In genomic region chr1:38964140-38964548, GRCh38 we compare ENCODE assay signal across 11 cellular contexts. TPM values are rescaled to one million over a fixed set of nuclear protein-coding genes. Genes with fewer than 3 reads are reported as not detected.
DNase-seq lines count a peak whose midpoint lies in the region; ATAC-seq and TF ChIP-seq lines count a peak whose summit lies in the region.
"Had no signal": no experiment of that assay in that cellular context is flagged by ENCODE, and none has a peak within 500 bp of the region (broad histone marks: within the 10 kb centered on the region; RNA-seq: fewer than 3 reads in every experiment).

No MANE protein-coding gene starts in this region.

- no peaks in the 10 kb centered on the region for H3K36me3 Mint-ChIP-seq in activated CD4-positive, alpha-beta T cell treated with anti-CD3 and anti-CD28 coated beads, Interleukin-2, amount 10 ng/mL, durations not matched to agents 24 days and 14 days (ENCODE audit: low read depth)
- no peaks in the 10 kb centered on the region for H3K36me3 Mint-ChIP-seq in activated naive CD4-positive, alpha-beta T cell treated with anti-CD3 and anti-CD28 coated beads, Interleukin-2, amount 50 U/mL, for 72 hours

- no peaks in the 10 kb centered on the region for H3K4me1 Mint-ChIP-seq in activated CD4-positive, alpha-beta T cell treated with anti-CD3 and anti-CD28 coated beads, Interleukin-2, amount 10 ng/mL, durations not matched to agents 24 days and 14 days

- no peaks in the 10 kb centered on the region for H3K9me3 ChIP-seq in mucosa of descending colon
- H3K9me3 ChIP-seq: BLaER1, HAP-1 had no signal

- no peaks in the 10 kb centered on the region for H3K36me3 ChIP-seq in mucosa of descending colon (ENCODE audit: low read depth)
- H3K36me3 ChIP-seq: BLaER1, HAP-1 had no signal

- H3K9me3 Mint-ChIP-seq in activated CD4-positive, alpha-beta T cell treated with anti-CD3 and anti-CD28 coated beads, Interleukin-2, amount 10 ng/mL, durations not matched to agents 24 days and 14 days: no peaks in the 10 kb centered on the region
- H3K9me3 Mint-ChIP-seq in activated naive CD4-positive, alpha-beta T cell treated with anti-CD3 and anti-CD28 coated beads, Interleukin-2, amount 50 U/mL, for 72 hours: no peaks in the 10 kb centered on the region

- H3K27ac Mint-ChIP-seq in activated CD4-positive, alpha-beta T cell treated with anti-CD3 and anti-CD28 coated beads, Interleukin-2, amount 10 ng/mL, durations not matched to agents 24 days and 14 days: no peak overlapping the region
- H3K27ac Mint-ChIP-seq in activated naive CD4-positive, alpha-beta T cell treated with anti-CD3 and anti-CD28 coated beads, Interleukin-2, amount 50 U/mL, for 72 hours: no peak overlapping the region

- intact Hi-C loops in activated CD4-positive, alpha-beta T cell treated with anti-CD3 and anti-CD28 coated beads, Interleukin-2, amount 10 ng/mL, durations not matched to agents 24 days and 14 days (cut with micrococcal nuclease): no loop called here
- intact Hi-C loops in mucosa of descending colon (cut with DNase I, micrococcal nuclease): no loop called here

- DNase-seq in activated CD4-positive, alpha-beta T cell treated with anti-CD3 and anti-CD28 coated beads, Interleukin-2, amount 10 ng/mL, durations not matched to agents 24 days and 14 days: peak; percentile 62
- DNase-seq in activated CD4-positive, alpha-beta T cell treated with anti-CD3 and anti-CD28 coated beads for 1 hour: no peak
- DNase-seq in HT-29 (ENCODE audit: low spot score) (peak; percentile 42), mucosa of descending colon (peak in 1 of 3 donors; percentile 43), mucosa of gallbladder (ENCODE audit: low spot score) (no peak)
- no peak for DNase-seq in activated naive CD4-positive, alpha-beta T cell treated with anti-CD3 and anti-CD28 coated beads, Interleukin-2, amount 50 U/mL, for 72 hours (ENCODE audit: low spot score in 2 of 2)
- no peak for DNase-seq in central memory CD4-positive, alpha-beta T cell
- DNase-seq in NK-92 treated with Interleukin-12 subunit alpha and Interleukin-12 subunit beta, amount 100 ng/mL, for 24 hours (lab: John Stamatoyannopoulos, UW): no peak
- DNase-seq: NCI-H69 had no signal

- H3K4me3 Mint-ChIP-seq in activated CD4-positive, alpha-beta T cell treated with anti-CD3 and anti-CD28 coated beads, Interleukin-2, amount 10 ng/mL, durations not matched to agents 24 days and 14 days: no peak overlapping the region

- no peaks in the 10 kb centered on the region for H3K27me3 Mint-ChIP-seq in activated CD4-positive, alpha-beta T cell treated with anti-CD3 and anti-CD28 coated beads, Interleukin-2, amount 10 ng/mL, durations not matched to agents 24 days and 14 days

- peak; percentile 67 to 69 for ATAC-seq in activated naive CD4-positive, alpha-beta T cell treated with anti-CD3 and anti-CD28 coated beads, Interleukin-2, amount 50 U/mL, for 72 hours
- ATAC-seq in mucosa of descending colon: peak; percentile 75

- peak; percentile 20 for TF ChIP-seq CTCF in mucosa of descending colon (IDR thresholded peaks at IDR 0.05)

- H3K4me1 ChIP-seq in mucosa of descending colon (ENCODE audit: low read depth): peaks cover under 1% of the 10 kb centered on the region
- H3K4me1 ChIP-seq: BLaER1 had no signal

- no peak overlapping the region for H3K4me3 ChIP-seq in mucosa of descending colon
- H3K4me3 ChIP-seq: BLaER1, HAP-1 had no signal

RNA-seq across cellular contexts. Expression of gene RHBDL2, which starts 22.5 kb away (rescaled TPM):
- total RNA-seq in activated CD4-positive, alpha-beta T cell treated with anti-CD3 and anti-CD28 coated beads, Interleukin-2, amount 10 ng/mL, durations not matched to agents 24 days and 14 days: not detected in 2 replicates
- 8.5 and 12.3 TPM in 2 replicates for total RNA-seq in HT-29 (2014; rRNA removed; shearing (Covaris generic))
- total RNA-seq in activated naive CD4-positive, alpha-beta T cell treated with anti-CD3 and anti-CD28 coated beads, Interleukin-2, amount 50 U/mL, for 72 hours: not detected
- 10 to 100 TPM; 16.6 to 50.5 (median 23.7) TPM for total RNA-seq in mucosa of descending colon
- total RNA-seq in mucosa of gallbladder: 5.6 TPM

RNA-seq across cellular contexts. Expression of gene AKIRIN1, which starts 26.9 kb away (rescaled TPM):
- 76.0 and 79.3 TPM in 2 replicates for total RNA-seq in activated CD4-positive, alpha-beta T cell treated with anti-CD3 and anti-CD28 coated beads, Interleukin-2, amount 10 ng/mL, durations not matched to agents 24 days and 14 days
- total RNA-seq in HT-29 (2014; rRNA removed; shearing (Covaris generic)): 70.7 and 79.6 TPM in 2 replicates
- 10 to 100 TPM; 45.8 to 93.6 TPM for total RNA-seq in activated naive CD4-positive, alpha-beta T cell treated with anti-CD3 and anti-CD28 coated beads, Interleukin-2, amount 50 U/mL, for 72 hours
- total RNA-seq in mucosa of descending colon (10 to 100 TPM; 47.7 to 60.4 (median 54.5) TPM), mucosa of gallbladder (59.3 TPM)

Comparison
In these comparisons a context has a peak if more than half of its experiments do, and no peak if none do; other contexts are left out.
1. DNase-seq: peak in activated CD4-positive, alpha-beta T cell treated with anti-CD3 and anti-CD28 coated beads, Interleukin-2, amount 10 ng/mL, durations not matched to agents 24 days and 14 days (single experiment) and HT-29 (single experiment); none in activated CD4-positive, alpha-beta T cell treated with anti-CD3 and anti-CD28 coated beads for 1 hour (single experiment), activated naive CD4-positive, alpha-beta T cell treated with anti-CD3 and anti-CD28 coated beads, Interleukin-2, amount 50 U/mL, for 72 hours (0 of 2), central memory CD4-positive, alpha-beta T cell (single experiment), mucosa of gallbladder (single experiment) and NK-92 treated with Interleukin-12 subunit alpha and Interleukin-12 subunit beta, amount 100 ng/mL, for 24 hours (single experiment).